8 cellular contexts compared by ENCODE assay signal in genomic region chr12:116532986-116533342, GRCh38. TPM values are rescaled to one million over a fixed set of nuclear protein-coding genes. Genes with fewer than 3 reads are reported as not detected.
DNase-seq lines count a peak whose midpoint lies in the region; ATAC-seq, FAIRE-seq and TF ChIP-seq lines count a peak whose summit lies in the region.

No MANE protein-coding gene starts in this region.

- no peaks in the 10 kb centered on the region for H3K36me3 ChIP-seq in K562 (ENCODE audit: control insufficient read depth, insufficient read depth, low read length)
- H3K36me3 ChIP-seq in neural cell (ENCODE audit: insufficient read depth, low read length) = no peaks in the 10 kb centered on the region

- ATAC-seq in GM18511 (IDR thresholded peaks at IDR 0.05; ENCODE audit: unreplicated experiment) (peak; percentile 18), HG03280 (IDR thresholded peaks at IDR 0.05; ENCODE audit: unreplicated experiment) (peak; percentile 23), K562 (peak; percentile 45), GM18909 (IDR thresholded peaks at IDR 0.05; ENCODE audit: poor library complexity, unreplicated experiment) (no peak)

- TF ChIP-seq EP300 in K562 (IDR thresholded peaks at IDR 0.05; ENCODE audit: low read length) = no peak
- TF ChIP-seq EP300 in neural cell (conservative IDR thresholded peaks at IDR 0.05; ENCODE audit: poor library complexity, severe bottlenecking) = no peak

- H3K9me3 ChIP-seq in K562 (replicated peaks; ENCODE audit: control insufficient read depth, insufficient read depth, low read depth, low read length) (no peaks in the 10 kb centered on the region), neural cell (ENCODE audit: low read length) (no peaks in the 10 kb centered on the region)

- H3K4me2 ChIP-seq in K562 (ENCODE audit: insufficient read depth, low read length) (peak overlapping the region; percentile 90), neural cell (ENCODE audit: low read length) (no peak overlapping the region)

- TF ChIP-seq RAD21 in K562 (CRISPR knock-in tag; conservative IDR thresholded peaks at IDR 0.05 in 1 of 2, IDR thresholded peaks at IDR 0.05 in 1 of 2) (no peak), neural cell (conservative IDR thresholded peaks at IDR 0.05) (peak; percentile 3)

- H4K20me1 ChIP-seq in K562 (replicated peaks; ENCODE audit: control insufficient read depth, insufficient read depth, low read length) (no peaks in the 10 kb centered on the region), neural cell (ENCODE audit: insufficient read depth) (no peaks in the 10 kb centered on the region)

- DNase-seq in K562 (ENCODE audit: extremely low read depth in 1 of 4, low spot score in 3 of 4) = no peak
- DNase-seq in activated CD8-positive, alpha-beta memory T cell treated with anti-CD3 and anti-CD28 coated beads, Interleukin-2, amount 50 U/mL, for 48 hours = no peak
- no peak for DNase-seq in LoVo (ENCODE audit: low spot score)
- DNase-seq in SK-N-DZ (ENCODE audit: low spot score) = no peak

- no peak for FAIRE-seq in K562 (lab: Jason Lieb, UNC)

- H3K27ac ChIP-seq in K562 (ENCODE audit: extremely low read depth, low read depth, low read length) = peak overlapping the region; percentile 73
- H3K27ac ChIP-seq in neural cell (ENCODE audit: low read length) = peak overlapping the region; percentile 99

- no TSS peak for BruUV-seq in K562 (replicated peaks; lab: Mats Ljungman, UMichigan)

- POLR2A ChIA-PET in K562 (lab: Yijun Ruan, JAX) = interaction anchor here (0.7 to 1.3 kb wide), 4 partner anchors 13 to 110 kb away, joined by 3 to 15 read pairs (median 4); partner anchors contain the start of gene MAP1LC3B2

- H3K9me2 ChIP-seq in neural cell (ENCODE audit: insufficient read depth, low read length) = no peaks in the 10 kb centered on the region

- TF ChIP-seq CTCF in K562 (IDR thresholded peaks at IDR 0.05 in 2 of 3, conservative IDR thresholded peaks at IDR 0.05 in 1 of 3; ENCODE audit: insufficient read depth in 2 of 3, low read depth in 1 of 3, low read length in 3 of 3) (no peak), neural cell (IDR thresholded peaks at IDR 0.05; ENCODE audit: poor library complexity, severe bottlenecking) (no peak)

- peak overlapping the region; percentile 100 for H2AFZ ChIP-seq in K562 (ENCODE audit: low read depth, low read length)
- peak overlapping the region; percentile 43 for H2AFZ ChIP-seq in neural cell (ENCODE audit: low read depth, low read length)

- H3F3A ChIP-seq in neural cell (ENCODE audit: insufficient read depth, low read length, poor library complexity, severe bottlenecking) = no peaks in the 10 kb centered on the region

- peak overlapping the region; percentile 53 for H3K4me3 ChIP-seq in K562
- H3K4me3 ChIP-seq in neural cell (ENCODE audit: low read length) = peak overlapping the region; percentile 92

- no peaks in the 10 kb centered on the region; the same call in 2 of the 3 replicates for H3K79me2 ChIP-seq in K562 (ENCODE audit: control insufficient read depth, insufficient read depth, low read length)
- H3K79me2 ChIP-seq in neural cell (replicated peaks; ENCODE audit: insufficient read depth, low read length) = no peaks in the 10 kb centered on the region

- no peaks in the 10 kb centered on the region for H3K9me1 ChIP-seq in K562 (ENCODE audit: control insufficient read depth, insufficient read depth, low read length)

- intact Hi-C loops in K562 (cut with micrococcal nuclease) = loop anchor here (1.0 kb wide), 2 partner anchors 26 to 66 kb away; partner anchors contain the start of gene MAP1LC3B2

- in situ Hi-C loops in K562 (cut with MboI) = no loop called here

- TF ChIP-seq POLR2A in K562 (conservative IDR thresholded peaks at IDR 0.05) = no peak

- H3K9ac ChIP-seq in K562 (ENCODE audit: insufficient read depth in 1 of 2, low read depth in 2 of 2, low read length in 2 of 2) = peak overlapping the region; percentile 61 to 91; a peak in 3 of 4 replicates
- H3K9ac ChIP-seq in neural cell (ENCODE audit: low read length) = peak overlapping the region; percentile 96

- CTCF ChIA-PET in K562 (lab: Yijun Ruan, JAX; ENCODE audit: low intra/inter-chr PET ratio) = no interaction called here

- H3K27me3 ChIP-seq in K562 (ENCODE audit: control insufficient read depth in 2 of 2, insufficient read depth in 2 of 2, low read length in 2 of 2) (no peaks in the 10 kb centered on the region), neural cell (ENCODE audit: insufficient read depth, low read depth, low read length) (no peaks in the 10 kb centered on the region)

- H3K4me1 ChIP-seq in K562 (replicated peaks in 1 of 2; ENCODE audit: control insufficient read depth in 2 of 2, insufficient read depth in 2 of 2, low read length in 2 of 2) = peaks cover 21 to 22% of the 10 kb centered on the region in 2 experiments

- WGBS in K562 (ENCODE audit: insufficient coverage, low coverage, missing lambda C conversion rate) = 0% methylated on average over 8 of the region's 11 CpGs

TF ChIP-seq in K562, 482 proteins besides CTCF, POLR2A, EP300 and RAD21 (continues in another document):
- TF ChIP-seq SLC30A9 (CRISPR knock-in tag; IDR thresholded peaks at IDR 0.05) (no peak), ZNF764 (CRISPR knock-in tag; IDR thresholded peaks at IDR 0.05; ENCODE audit: low read depth) (no peak), ZBTB17 (CRISPR knock-in tag; IDR thresholded peaks at IDR 0.05) (no peak), NUFIP1 (IDR thresholded peaks at IDR 0.05; ENCODE audit: partially characterized antibody) (no peak), CREM (IDR thresholded peaks at IDR 0.05; ENCODE audit: low read depth) (0 out of 2 replicates have a peak, but pooled peaks have one; percentile 7), LEF1 (IDR thresholded peaks at IDR 0.05) (no peak), TOE1 (IDR thresholded peaks at IDR 0.05; ENCODE audit: borderline replicate concordance) (no peak), TOE1 (CRISPR knock-in tag; IDR thresholded peaks at IDR 0.05; ENCODE audit: borderline replicate concordance, low read depth) (no peak), ZBTB1 (CRISPR knock-in tag; IDR thresholded peaks at IDR 0.05; ENCODE audit: borderline replicate concordance, low read depth) (no peak)

TF ChIP-seq in neural cell, 6 proteins besides CTCF, POLR2A, EP300 and RAD21:
- TF ChIP-seq MXI1 (conservative IDR thresholded peaks at IDR 0.05; ENCODE audit: poor library complexity, severe bottlenecking) (no peak), TAF1 (IDR thresholded peaks at IDR 0.05; ENCODE audit: low read depth) (no peak), EZH2 (IDR thresholded peaks at IDR 0.05; ENCODE audit: borderline replicate concordance, insufficient read depth, low read length, poor library complexity, severe bottlenecking) (no peak), REST (IDR thresholded peaks at IDR 0.05; ENCODE audit: borderline replicate concordance) (no peak), POLR2AphosphoS5 (IDR thresholded peaks at IDR 0.05) (no peak), SMC3 (conservative IDR thresholded peaks at IDR 0.05; ENCODE audit: poor library complexity) (no peak)
TF ChIP-seq in neural cell: peak in this region for 0.

RNA-seq across cellular contexts. Expression of gene MAP1LC3B2, which starts 26.2 kb away (rescaled TPM):
- 2.1 and 3.8 TPM in 2 replicates for total RNA-seq in K562 (2011; cell fraction: chromatin; rRNA removed; ENCODE audit: low replicate concordance)
- total RNA-seq in K562 (2011; cell fraction: nucleolus; rRNA removed) = 1.3 and 1.7 TPM in 2 replicates
- total RNA-seq in K562 (2011; cell fraction: nucleoplasm; rRNA removed) = 2.2 and 4.4 TPM in 2 replicates
- total RNA-seq in K562 (2014; rRNA removed) (not detected in 2 replicates), K562 (2014; rRNA removed; fragmentation: Illumina TruSeq; extraction: Trizol) (0.76 and 0.96 TPM in 2 replicates), K562 (2015; rRNA removed; fragmentation: Illumina TruSeq; extraction: Trizol) (0.53 TPM in 1 of 2 replicates, not detected in the other), K562 (2021) (1.7 and 2.0 TPM in 2 replicates)
- polyA plus RNA-seq in K562 (2011; rRNA removed) (2.8 and 4.0 TPM in 2 replicates), K562 (2014; fragmentation: Illumina TruSeq; extraction: Trizol) (0.80 and 1.5 TPM in 2 replicates), K562 (2014; fragmentation: Nextera tagmentation; extraction: Ambion mirVana) (under 1 TPM; 0.55 to 0.63 TPM), K562 (2014; rRNA removed) (0.53 and 1.4 TPM in 2 replicates), neural cell (1.8 and 3.9 TPM in 2 replicates)
- polyA plus RNA-seq in K562 (2011; cell fraction: cytosol; rRNA removed) = 0.18 and 0.71 TPM in 2 replicates
- 2.7 and 4.3 TPM in 2 replicates for polyA plus RNA-seq in K562 (2011; cell fraction: nucleus; rRNA removed)
- polyA plus RNA-seq in K562 (2012) = 2.8 and 6.9 TPM in 2 replicates
- polyA minus RNA-seq in K562 (2011; rRNA and poly(A)+ RNA removed) = 1.8 and 2.2 TPM in 2 replicates
- not detected in 2 replicates for polyA minus RNA-seq in K562 (2011; cell fraction: cytosol; rRNA and poly(A)+ RNA removed)
- polyA minus RNA-seq in K562 (2011; cell fraction: nucleus; rRNA and poly(A)+ RNA removed) = not detected in 2 replicates
- polyA minus RNA-seq in neural cell = 3.9 and 4.7 TPM in 2 replicates
- polyA plus RNA-seq in SK-N-DZ (2014; cell fraction: cytosol; rRNA removed) = not detected in 2 replicates
- polyA plus RNA-seq in SK-N-DZ (2014; cell fraction: nucleus; rRNA removed) = not detected in 2 replicates
